In genomic region chr3:197736491-197737318, GRCh38 we compare ENCODE assay signal across 1 cellular context.
TF ChIP-seq lines count a peak whose summit lies in the region.

Gene RUBCN, minus strand, starts transcription at chr3:197736904. Its CDS starts 185 bp downstream, at chr3:197736719.

TF ChIP-seq in GM12878, 131 proteins besides CTCF, POLR2A, EP300 and RAD21 (continued from another document and continues in another):
- TF ChIP-seq E2F4 (IDR thresholded peaks at IDR 0.05; ENCODE audit: low read depth, low read length) = 0 out of 2 replicates have a peak, but pooled peaks have one; percentile 13
- TF ChIP-seq SMC3 (IDR thresholded peaks at IDR 0.05; ENCODE audit: borderline replicate concordance, low read length) = no peak
- TF ChIP-seq RELB (IDR thresholded peaks at IDR 0.05; ENCODE audit: low read depth) = peak; percentile 36; the same call in 1 of the 2 replicates
- TF ChIP-seq NR2C2 (IDR thresholded peaks at IDR 0.05; ENCODE audit: borderline replicate concordance, control insufficient read depth, insufficient read length, low read depth) = no peak
- no peak for TF ChIP-seq CBFB (IDR thresholded peaks at IDR 0.05; ENCODE audit: low read depth)
- peak; percentile 73; the same call in 1 of the 2 replicates for TF ChIP-seq SMAD5 (IDR thresholded peaks at IDR 0.05; ENCODE audit: low read depth)
- no peak for TF ChIP-seq BCL3 (IDR thresholded peaks at IDR 0.05; ENCODE audit: borderline replicate concordance, insufficient read depth, low read depth, low read length, poor library complexity, severe bottlenecking)
- TF ChIP-seq IKZF2 (IDR thresholded peaks at IDR 0.05) = peak; percentile 21 to 60; a peak in 2 of 4 replicates
- peak; percentile 14 for TF ChIP-seq KLF5 (IDR thresholded peaks at IDR 0.05; ENCODE audit: partially characterized antibody)
- TF ChIP-seq SIN3A (IDR thresholded peaks at IDR 0.05; ENCODE audit: low read depth, low read length) = peak; percentile 48; the same call in 1 of the 2 replicates
- no peak for TF ChIP-seq SMARCA5 (IDR thresholded peaks at IDR 0.05)
- peak; percentile 4; the same call in 1 of the 2 replicates for TF ChIP-seq EED (IDR thresholded peaks at IDR 0.05; ENCODE audit: low read depth)
- no peak for TF ChIP-seq FOXK2 (IDR thresholded peaks at IDR 0.05)
- peak; percentile 76; the same call in 1 of the 2 replicates for TF ChIP-seq POLR2AphosphoS2 (IDR thresholded peaks at IDR 0.05; ENCODE audit: low read depth, low read length)
- no peak for TF ChIP-seq JUND (IDR thresholded peaks at IDR 0.05; ENCODE audit: low read depth, low read length)
- TF ChIP-seq YY1 (IDR thresholded peaks at IDR 0.05; ENCODE audit: low read depth, low read length) = 0 out of 2 replicates have a peak, but pooled peaks have one; percentile 16
- TF ChIP-seq E2F8 (IDR thresholded peaks at IDR 0.05; ENCODE audit: low read depth, partially characterized antibody) = no peak
- peak; percentile 18; the same call in 1 of the 2 replicates for TF ChIP-seq MLLT1 (IDR thresholded peaks at IDR 0.05)
- no peak for TF ChIP-seq NFIC (IDR thresholded peaks at IDR 0.05; ENCODE audit: low read depth, low read length)
- TF ChIP-seq RB1 (IDR thresholded peaks at IDR 0.05; ENCODE audit: borderline replicate concordance) = peak; percentile 87; the same call in 1 of the 2 replicates
- no peak for TF ChIP-seq EZH2 (IDR thresholded peaks at IDR 0.05; ENCODE audit: borderline replicate concordance, control insufficient read depth, low read depth, low read length)
- TF ChIP-seq JUNB (IDR thresholded peaks at IDR 0.05) = no peak
- TF ChIP-seq POLR2AphosphoS5 (IDR thresholded peaks at IDR 0.05; ENCODE audit: low read length) = peak; percentile 63
- no peak for TF ChIP-seq CEBPZ (IDR thresholded peaks at IDR 0.05; ENCODE audit: low read depth, low read length)
- no peak for TF ChIP-seq IRF4 (IDR thresholded peaks at IDR 0.05; ENCODE audit: low read depth, low read length)
- no peak for TF ChIP-seq MYB (IDR thresholded peaks at IDR 0.05; ENCODE audit: borderline replicate concordance, low read depth, low read length)
- 0 out of 2 replicates have a peak, but pooled peaks have one; percentile 29 for TF ChIP-seq NBN (IDR thresholded peaks at IDR 0.05)
- TF ChIP-seq ESRRA (IDR thresholded peaks at IDR 0.05; ENCODE audit: low read length) = no peak
- no peak for TF ChIP-seq SRF (IDR thresholded peaks at IDR 0.05; ENCODE audit: low read depth in 2 of 2, low read length in 2 of 2)
- no peak for TF ChIP-seq ZNF384 (IDR thresholded peaks at IDR 0.05; ENCODE audit: borderline replicate concordance, low read depth, low read length)
- TF ChIP-seq FOXM1 (IDR thresholded peaks at IDR 0.05; ENCODE audit: low read depth, low read length) = no peak
- peak; percentile 65 for TF ChIP-seq LARP7 (IDR thresholded peaks at IDR 0.05)
- no peak for TF ChIP-seq ATF2 (IDR thresholded peaks at IDR 0.05; ENCODE audit: low read length)
- no peak for TF ChIP-seq CHD1 (IDR thresholded peaks at IDR 0.05; ENCODE audit: low read depth, low read length)
- TF ChIP-seq RAD51 (IDR thresholded peaks at IDR 0.05) = no peak
- TF ChIP-seq ZSCAN29 (IDR thresholded peaks at IDR 0.05) = no peak
- 0 out of 2 replicates have a peak, but pooled peaks have one; percentile 15 for TF ChIP-seq RCOR1 (conservative IDR thresholded peaks at IDR 0.05; ENCODE audit: low read depth, low read length)
- no peak for TF ChIP-seq STAT3 (IDR thresholded peaks at IDR 0.05; ENCODE audit: low read depth, low read length)
- TF ChIP-seq GABPA (IDR thresholded peaks at IDR 0.05; ENCODE audit: low read depth) = no peak
- peak; percentile 72 for TF ChIP-seq DPF2 (IDR thresholded peaks at IDR 0.05)
- TF ChIP-seq PBX3 (IDR thresholded peaks at IDR 0.05; ENCODE audit: insufficient replicate concordance, low read depth, low read length) = no peak
- TF ChIP-seq HDGF (IDR thresholded peaks at IDR 0.05) = peak; percentile 35; the same call in 1 of the 2 replicates
- no peak for TF ChIP-seq CBX5 (IDR thresholded peaks at IDR 0.05; ENCODE audit: low read depth)
- TF ChIP-seq RFX5 (IDR thresholded peaks at IDR 0.05; ENCODE audit: low read depth, low read length) = peak; percentile 75
- TF ChIP-seq BMI1 (IDR thresholded peaks at IDR 0.05; ENCODE audit: borderline replicate concordance) = no peak
- peak in 1 of 2 experiments; percentile 77; a peak in 1 of 4 replicates for TF ChIP-seq BHLHE40 (IDR thresholded peaks at IDR 0.05; ENCODE audit: borderline replicate concordance in 1 of 2, low read depth in 2 of 2, low read length in 1 of 2)
- TF ChIP-seq MAX (IDR thresholded peaks at IDR 0.05; ENCODE audit: low read depth, low read length) = no peak
- no peak for TF ChIP-seq WRNIP1 (IDR thresholded peaks at IDR 0.05; ENCODE audit: borderline replicate concordance, low read depth, low read length)
- peak; percentile 68; the same call in 1 of the 2 replicates for TF ChIP-seq MXI1 (IDR thresholded peaks at IDR 0.05; ENCODE audit: low read depth, low read length)
- TF ChIP-seq E4F1 (IDR thresholded peaks at IDR 0.05; ENCODE audit: borderline replicate concordance, partially characterized antibody) = no peak
- TF ChIP-seq MTA3 (IDR thresholded peaks at IDR 0.05; ENCODE audit: borderline replicate concordance, low read length) = no peak
